In genomic region chr2:43300781-43301586, GRCh38 we compare ENCODE assay signal across 1 cellular context.
TF ChIP-seq lines count a peak whose summit lies in the region.

No MANE protein-coding gene starts in this region.

TF ChIP-seq in HepG2, 621 proteins besides CTCF, POLR2A, EP300 and RAD21 (continued from another document and continues in another):
- TF ChIP-seq TIGD3 (CRISPR knock-in tag; IDR thresholded peaks at IDR 0.05; ENCODE audit: borderline replicate concordance) = no peak
- no peak for TF ChIP-seq PAWR (CRISPR knock-in tag; IDR thresholded peaks at IDR 0.05; ENCODE audit: borderline replicate concordance)
- TF ChIP-seq U2AF2 (IDR thresholded peaks at IDR 0.05; ENCODE audit: low read depth, low read length) = no peak
- peak; percentile 38; the same call in 1 of the 2 replicates for TF ChIP-seq ZBTB38 (CRISPR knock-in tag; IDR thresholded peaks at IDR 0.05)
- no peak for TF ChIP-seq NFYB (CRISPR knock-in tag; IDR thresholded peaks at IDR 0.05)
- TF ChIP-seq ZNF550 (CRISPR knock-in tag; IDR thresholded peaks at IDR 0.05; ENCODE audit: borderline replicate concordance) = no peak
- 0 out of 2 replicates have a peak, but pooled peaks have one; percentile 21 for TF ChIP-seq ARID5B (CRISPR knock-in tag; IDR thresholded peaks at IDR 0.05)
- no peak for TF ChIP-seq KDM2A (CRISPR knock-in tag; IDR thresholded peaks at IDR 0.05; ENCODE audit: borderline replicate concordance, low read depth)
- no peak for TF ChIP-seq ZSCAN31 (CRISPR knock-in tag; IDR thresholded peaks at IDR 0.05; ENCODE audit: low read depth)
- no peak for TF ChIP-seq NFKBIZ (CRISPR knock-in tag; IDR thresholded peaks at IDR 0.05)
- no peak for TF ChIP-seq AFF4 (CRISPR knock-in tag; IDR thresholded peaks at IDR 0.05)
- TF ChIP-seq FOXO1 (CRISPR knock-in tag; IDR thresholded peaks at IDR 0.05) = peak; percentile 43
- TF ChIP-seq ZFX (CRISPR knock-in tag; IDR thresholded peaks at IDR 0.05; ENCODE audit: low read depth) = peak; percentile 24; the same call in 1 of the 2 replicates
- no peak for TF ChIP-seq AKAP8 (CRISPR knock-in tag; IDR thresholded peaks at IDR 0.05)
- no peak for TF ChIP-seq DMAP1 (CRISPR knock-in tag; IDR thresholded peaks at IDR 0.05)
- TF ChIP-seq ZMYM4 (CRISPR knock-in tag; IDR thresholded peaks at IDR 0.05) = peak; percentile 48; the same call in 1 of the 2 replicates
- TF ChIP-seq BCL3 (CRISPR knock-in tag; IDR thresholded peaks at IDR 0.05) = no peak
- no peak for TF ChIP-seq GATAD1 (CRISPR knock-in tag; IDR thresholded peaks at IDR 0.05)
- TF ChIP-seq BHLHE40 (IDR thresholded peaks at IDR 0.05; ENCODE audit: low read length) = no peak
- TF ChIP-seq ZNF800 (CRISPR knock-in tag; IDR thresholded peaks at IDR 0.05) = no peak
- TF ChIP-seq NR0B2 (CRISPR knock-in tag; IDR thresholded peaks at IDR 0.05) = no peak
- no peak for TF ChIP-seq ERF (CRISPR knock-in tag; IDR thresholded peaks at IDR 0.05)
- TF ChIP-seq BCL6 (CRISPR knock-in tag; IDR thresholded peaks at IDR 0.05) = peak; percentile 49
- TF ChIP-seq SOX13 (IDR thresholded peaks at IDR 0.05) = no peak
- TF ChIP-seq SOX13 (CRISPR knock-in tag; conservative IDR thresholded peaks at IDR 0.05 in 1 of 2, IDR thresholded peaks at IDR 0.05 in 1 of 2) = 0 out of 4 replicates have a peak, but pooled peaks of 1 of the 2 experiments have one; percentile 29
- no peak for TF ChIP-seq ZBTB33 (CRISPR knock-in tag; IDR thresholded peaks at IDR 0.05)
- TF ChIP-seq ZNF331 (CRISPR knock-in tag; IDR thresholded peaks at IDR 0.05) = 0 out of 2 replicates have a peak, but pooled peaks have one; percentile 26
- TF ChIP-seq ZSCAN22 (CRISPR knock-in tag; IDR thresholded peaks at IDR 0.05) = no peak
- TF ChIP-seq ATF3 (CRISPR knock-in tag; IDR thresholded peaks at IDR 0.05) = no peak
- TF ChIP-seq RAD51 (IDR thresholded peaks at IDR 0.05; ENCODE audit: borderline replicate concordance) = no peak
- no peak for TF ChIP-seq ZZZ3 (CRISPR knock-in tag; IDR thresholded peaks at IDR 0.05; ENCODE audit: borderline replicate concordance)
- TF ChIP-seq REL (CRISPR knock-in tag; conservative IDR thresholded peaks at IDR 0.05) = no peak
- TF ChIP-seq ZNF7 (CRISPR knock-in tag; IDR thresholded peaks at IDR 0.05) = 0 out of 2 replicates have a peak, but pooled peaks have one; percentile 18
- no peak for TF ChIP-seq HMGXB3 (CRISPR knock-in tag; IDR thresholded peaks at IDR 0.05; ENCODE audit: borderline replicate concordance)
- no peak for TF ChIP-seq CERS6 (CRISPR knock-in tag; IDR thresholded peaks at IDR 0.05)
- TF ChIP-seq ZFP36L2 (CRISPR knock-in tag; IDR thresholded peaks at IDR 0.05) = no peak
- no peak for TF ChIP-seq ATF2 (CRISPR knock-in tag; IDR thresholded peaks at IDR 0.05)
